10 cellular contexts compared by ENCODE assay signal in the genomic region with DNA sequence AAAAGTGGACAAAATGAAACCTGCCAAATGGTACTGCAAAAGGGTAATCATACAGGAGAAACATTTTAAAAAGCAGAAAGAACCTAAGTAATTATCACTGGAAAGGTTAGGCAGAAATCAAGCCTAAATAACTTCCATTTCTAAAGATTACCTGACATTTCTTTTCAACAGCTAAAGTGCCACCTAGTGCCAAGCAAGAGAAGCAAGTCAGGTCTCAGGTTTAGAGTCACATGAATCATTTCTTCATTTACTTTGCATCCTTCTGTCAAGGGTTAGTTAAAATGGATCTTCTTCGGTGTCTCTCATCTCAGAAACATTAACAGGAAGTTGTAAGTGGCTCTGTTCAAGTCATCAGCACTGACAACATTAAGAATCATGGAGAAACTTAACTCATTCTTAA.
DNase-seq lines count a peak whose midpoint lies in the region; ATAC-seq and TF ChIP-seq lines count a peak whose summit lies in the region.
"Had no signal": no experiment of that assay in that cellular context is flagged by ENCODE, and none has a peak within 500 bp of the region (broad histone marks: within the 10 kb centered on the region; RNA-seq: fewer than 3 reads in every experiment).

No MANE protein-coding gene starts in this region.

- H3K27ac ChIP-seq in 22Rv1 = no peak overlapping the region
- no peak overlapping the region for H3K27ac ChIP-seq in DND-41 (ENCODE audit: low read length)
- no peak overlapping the region for H3K27ac ChIP-seq in esophagus squamous epithelium

- TF ChIP-seq CTCF in 22Rv1 (IDR thresholded peaks at IDR 0.05) (peak; percentile 54), DND-41 (IDR thresholded peaks at IDR 0.05; ENCODE audit: borderline replicate concordance, extremely low read depth, low read length, poor library complexity, severe bottlenecking) (peak; percentile 41), epithelial cell of proximal tubule (conservative IDR thresholded peaks at IDR 0.05; ENCODE audit: low read depth, low read length) (peak; percentile 54), esophagus squamous epithelium (IDR thresholded peaks at IDR 0.05) (no peak), GM20000 (IDR thresholded peaks at IDR 0.05; ENCODE audit: extremely low read depth, missing control alignments) (no peak)

- H3K36me3 ChIP-seq in DND-41 (ENCODE audit: insufficient read depth, low read length) (no peaks in the 10 kb centered on the region), esophagus squamous epithelium (no peaks in the 10 kb centered on the region)

- no peak overlapping the region for H3K9ac ChIP-seq in DND-41 (ENCODE audit: low read depth, low read length)

- no peaks in the 10 kb centered on the region for H3K79me2 ChIP-seq in DND-41 (ENCODE audit: insufficient read depth, low read length)

- H3K27me3 ChIP-seq in DND-41 (ENCODE audit: insufficient read depth, low read length, poor library complexity) = peaks cover 5% of the 10 kb centered on the region
- no peaks in the 10 kb centered on the region for H3K27me3 ChIP-seq in esophagus squamous epithelium

- intact Hi-C loops in esophagus squamous epithelium (cut with DNase I) = no loop called here

- 19 to 22% methylated on average over 1 of the region's 1 CpG for WGBS in esophagus squamous epithelium, 2 donors

- no peak for TF ChIP-seq POLR2A in esophagus squamous epithelium (IDR thresholded peaks at IDR 0.05)

- no peaks in the 10 kb centered on the region for H4K20me1 ChIP-seq in DND-41 (ENCODE audit: insufficient read depth, low read length)

- DNase-seq in DND-41 (no peak), NCI-H446 treated with DMSO at 0.1 percent for 48 hours (lab: John Stamatoyannopoulos, UW) (peak; percentile 3), epithelial cell of proximal tubule (ENCODE audit: low read depth) (no peak), HuH-7.5 (ENCODE audit: low spot score) (no peak), esophagus squamous epithelium (lab: John Stamatoyannopoulos, UW) (no peak), GM20000 (ENCODE audit: low spot score) (no peak)
- DNase-seq: activated CD8-positive, alpha-beta memory T cell treated with anti-CD3 and anti-CD28 coated beads, Interleukin-2, amount 50 U/mL, for 48 hours; aorta had no signal

- H3K4me3 ChIP-seq in DND-41 (ENCODE audit: low read depth in 1 of 2, low read length in 2 of 2) (no peak overlapping the region), epithelial cell of proximal tubule (ENCODE audit: low read depth, low read length) (no peak overlapping the region), esophagus squamous epithelium (no peak overlapping the region)

- ATAC-seq in DND-41 (ENCODE audit: insufficient read depth, low read depth) = no peak
- ATAC-seq in HG03045 (IDR thresholded peaks at IDR 0.05; ENCODE audit: unreplicated experiment) = no peak

- H3K9me3 ChIP-seq in DND-41 (ENCODE audit: insufficient read depth, low read length, severe bottlenecking) (no peaks in the 10 kb centered on the region), esophagus squamous epithelium (no peaks in the 10 kb centered on the region)

- no peak overlapping the region for H2AFZ ChIP-seq in DND-41 (ENCODE audit: low read depth, low read length)

- H3K4me2 ChIP-seq in DND-41 (ENCODE audit: insufficient read depth, low read length) = no peak overlapping the region

- H3K4me1 ChIP-seq in DND-41 (ENCODE audit: insufficient read depth, low read length) (no peaks in the 10 kb centered on the region), esophagus squamous epithelium (no peaks in the 10 kb centered on the region)

Comparison
In these comparisons a context has a peak if more than half of its experiments do, and no peak if none do; other contexts are left out.
1. CTCF ChIP-seq: peak in 22Rv1 (single experiment), DND-41 (single experiment) and epithelial cell of proximal tubule (single experiment); none in esophagus squamous epithelium (0 of 6) and GM20000 (single experiment).